ENCODE assay signal across 20 cellular contexts in genomic region chr20:62995898-62996595, GRCh38. TPM values are rescaled to one million over a fixed set of nuclear protein-coding genes. Genes with fewer than 3 reads are reported as not detected.
"Had no signal": no experiment of that assay in that cellular context is flagged by ENCODE, and none has a peak within 500 bp of the region (broad histone marks: within the 10 kb centered on the region; RNA-seq: fewer than 3 reads in every experiment).

No MANE protein-coding gene starts in this region.

- H3K36me3 ChIP-seq: adrenal gland, cardiac muscle cell, gastrocnemius medialis, heart right ventricle, tibial nerve, uterus had no signal

- ATAC-seq: gastrocnemius medialis; naive thymus-derived CD4-positive, alpha-beta T cell had no signal

- H3K36me3 Mint-ChIP-seq: activated naive CD4-positive, alpha-beta T cell treated with anti-CD3 and anti-CD28 coated beads, Interleukin-2, amount 10 ng/mL, durations not matched to agents 7 days and 5 days; naive thymus-derived CD4-positive, alpha-beta T cell had no signal

- H3K4me3 Mint-ChIP-seq: activated naive CD4-positive, alpha-beta T cell treated with anti-CD3 and anti-CD28 coated beads, Interleukin-2, amount 10 ng/mL, durations not matched to agents 7 days and 5 days; activated T-cell treated with anti-CD3 and anti-CD28 coated beads, Interleukin-2, amount 50 U/mL, for 24 hours; naive thymus-derived CD4-positive, alpha-beta T cell had no signal

- H3K27ac Mint-ChIP-seq: activated naive CD4-positive, alpha-beta T cell treated with anti-CD3 and anti-CD28 coated beads, Interleukin-2, amount 10 ng/mL, durations not matched to agents 7 days and 5 days; activated T-cell treated with anti-CD3 and anti-CD28 coated beads, Interleukin-2, amount 50 U/mL, for 24 hours had no signal

- H3K4me3 ChIP-seq: adrenal gland, cardiac muscle cell, dorsolateral prefrontal cortex, gastrocnemius medialis, heart right ventricle, tibial nerve, uterus had no signal

- H3K4me1 ChIP-seq: adrenal gland, gastrocnemius medialis, heart right ventricle, tibial nerve, uterus had no signal

- H3K9me3 Mint-ChIP-seq: activated T-cell treated with anti-CD3 and anti-CD28 coated beads, Interleukin-2, amount 50 U/mL, for 24 hours had no signal

- H3K27ac ChIP-seq: adrenal gland, cardiac muscle cell, dorsolateral prefrontal cortex, gastrocnemius medialis, heart right ventricle, tibial nerve, uterus, VCaP had no signal

- DNase-seq: activated CD4-positive, alpha-beta T cell treated with anti-CD3 and anti-CD28 coated beads, Interleukin-2, amount 50 U/mL, for 48 hours; activated naive CD4-positive, alpha-beta T cell treated with anti-CD3 and anti-CD28 coated beads, Interleukin-2, amount 10 ng/mL, durations not matched to agents 7 days and 5 days; activated T-cell treated with anti-CD3 and anti-CD28 coated beads, Interleukin-2, amount 50 U/mL, for 24 hours; adrenal gland; dorsolateral prefrontal cortex; erythroblast; gastrocnemius medialis; mammary epithelial cell; naive thymus-derived CD4-positive, alpha-beta T cell; retina; stimulated activated CD4-positive, alpha-beta T cell treated with anti-CD3 and anti-CD28 coated beads, Interleukin-2, amount 100 ng/mL, for 48 hours; stimulated activated naive CD4-positive, alpha-beta T cell; uterus had no signal

- H3K9me3 ChIP-seq: adrenal gland, gastrocnemius medialis, heart right ventricle, tibial nerve, uterus had no signal

RNA-seq across cellular contexts. Expression of gene BHLHE23, which starts 10.7 kb away (rescaled TPM):
- total RNA-seq: adrenal gland; cardiac muscle cell; dorsolateral prefrontal cortex; gastrocnemius medialis; heart right ventricle; mammary epithelial cell; mononuclear cell; naive thymus-derived CD4-positive, alpha-beta T cell; skeletal muscle tissue; subcutaneous adipose tissue; tibial nerve; uterus had no signal
- polyA plus RNA-seq: adrenal gland; cardiac muscle cell; mammary epithelial cell; naive thymus-derived CD4-positive, alpha-beta T cell had no signal

RNA-seq across cellular contexts. Expression of gene SLC17A9, which starts 43.5 kb away (rescaled TPM):
- total RNA-seq: skeletal muscle tissue had no signal
